In the genomic region with DNA sequence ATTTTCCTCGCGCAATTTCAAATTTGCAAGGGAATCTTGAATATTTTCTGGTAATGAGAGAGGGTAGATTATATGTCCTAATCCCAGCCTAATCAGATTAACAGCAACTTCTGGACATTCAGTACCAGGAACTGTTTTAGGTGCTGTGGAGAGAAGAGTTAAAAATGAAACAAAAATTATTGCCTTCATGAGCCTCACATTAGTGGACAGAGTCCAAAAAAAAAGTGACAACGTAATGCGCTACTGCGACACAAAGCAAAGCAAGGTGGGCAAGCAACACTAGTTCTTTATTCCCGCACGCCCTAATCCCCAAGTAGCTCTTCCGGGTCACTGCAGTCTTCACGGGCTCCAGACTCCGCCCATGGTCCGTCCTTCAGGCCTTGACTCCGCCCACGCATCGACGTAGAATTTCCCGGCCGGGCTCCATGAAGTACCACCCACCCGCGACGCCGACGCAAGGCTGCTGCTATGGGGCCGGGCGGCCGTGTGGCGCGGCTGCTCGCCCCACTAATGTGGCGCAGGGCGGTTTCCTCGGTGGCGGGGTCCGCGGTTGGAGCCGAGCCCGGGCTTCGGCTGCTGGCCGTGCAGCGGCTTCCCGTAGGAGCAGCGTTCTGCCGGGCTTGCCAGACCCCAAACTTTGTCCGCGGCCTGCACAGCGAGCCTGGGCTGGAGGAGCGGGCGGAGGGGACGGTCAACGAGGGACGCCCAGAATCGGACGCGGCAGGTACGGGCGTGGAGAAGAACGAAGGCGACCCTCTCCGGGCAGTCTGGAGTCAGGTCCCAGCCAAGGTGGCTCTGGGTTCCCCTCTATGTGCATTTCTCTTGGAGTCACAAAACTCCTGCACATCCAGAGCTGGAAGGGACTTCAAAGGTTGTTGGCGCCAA, we compare ENCODE assay signal across 8 cellular contexts. TPM values are rescaled to one million over a fixed set of nuclear protein-coding genes. Genes with fewer than 3 reads are reported as not detected.
DNase-seq lines count a peak whose midpoint lies in the region; FAIRE-seq and TF ChIP-seq lines count a peak whose summit lies in the region.

A gene (plus strand): TSS at position 455 of the 885 bp plus-strand sequence. CDS start 14 bp downstream, at position 469.

- peak within 1 kb of the TSS; percentile 70 for H2BK15ac ChIP-seq in neuronal stem cell (ENCODE audit: low read length)

- peak within 1 kb of the TSS; percentile 97 for H3K4me3 ChIP-seq in HFF-Myc (replicated peaks; ENCODE audit: low read depth, low read length)
- peak within 1 kb of the TSS; percentile 78 to 95 for H3K4me3 ChIP-seq in neuronal stem cell (ENCODE audit: low read length in 2 of 2)

- H2AK5ac ChIP-seq in neuronal stem cell (ENCODE audit: low read depth, low read length), result peak within 1 kb of the TSS; percentile 30

- peak within 1 kb of the TSS; percentile 50 for H2BK12ac ChIP-seq in neuronal stem cell (ENCODE audit: low read length)

- no peak for FAIRE-seq in frontal cortex (lab: Jason Lieb, UNC)

- no peaks in the 10 kb centered on the region for H3K9me3 Mint-ChIP-seq in activated naive CD4-positive, alpha-beta T cell treated with anti-CD3 and anti-CD28 coated beads for 36 hours

- DNase-seq in GM03348 (ENCODE audit: low spot score) (peak; percentile 97), HFF-Myc (ENCODE audit: extremely low read depth, low read depth) (peak; percentile 93), NAMALWA (ENCODE audit: low spot score) (peak; percentile 99), SK-N-DZ (ENCODE audit: low spot score) (peak; percentile 97), frontal cortex (ENCODE audit: low spot score in 2 of 2) (peak; percentile 91 to 94), neuronal stem cell (ENCODE audit: low spot score) (peak; percentile 94)
- DNase-seq in activated naive CD4-positive, alpha-beta T cell treated with anti-CD3 and anti-CD28 coated beads for 36 hours, result peak; percentile 99

- H3K4me1 ChIP-seq in neuronal stem cell (ENCODE audit: control insufficient read depth in 2 of 2, insufficient read depth in 1 of 2, low read depth in 1 of 2, low read length in 2 of 2), result peaks cover 7 to 11% of the 10 kb centered on the region in 2 donors

- no peak within 1 kb of the TSS for H3K4ac ChIP-seq in neuronal stem cell (ENCODE audit: low read length)

- peak within 1 kb of the TSS; percentile 87 for H3K23ac ChIP-seq in neuronal stem cell (ENCODE audit: low read depth, low read length, poor library complexity)

- H2BK120ac ChIP-seq in neuronal stem cell (ENCODE audit: low read depth, low read length), result no peak within 1 kb of the TSS

- peaks cover 7 to 31% of the 10 kb centered on the region in 2 donors for H3K36me3 ChIP-seq in neuronal stem cell (replicated peaks in 1 of 2; ENCODE audit: control insufficient read depth in 2 of 2, insufficient read depth in 2 of 2, low read length in 2 of 2)

- H3K9ac ChIP-seq in neuronal stem cell (ENCODE audit: low read depth, low read length, poor library complexity), result peak within 1 kb of the TSS; percentile 98

- peak within 1 kb of the TSS; percentile 93 for H2AFZ ChIP-seq in neuronal stem cell (ENCODE audit: low read length)

- intact Hi-C loops in activated naive CD4-positive, alpha-beta T cell treated with anti-CD3 and anti-CD28 coated beads for 36 hours (cut with micrococcal nuclease), result loop anchor here (1.0 to 5.0 kb wide), 17 partner anchors 8 to 1872 kb away; a partner anchor contains a TSS

- H3K4me3 Mint-ChIP-seq in activated naive CD4-positive, alpha-beta T cell treated with anti-CD3 and anti-CD28 coated beads for 36 hours, result peak within 1 kb of the TSS; percentile 96

- peak within 1 kb of the TSS; percentile 96 for H3K18ac ChIP-seq in neuronal stem cell (ENCODE audit: low read length)

- H3K27ac Mint-ChIP-seq in activated naive CD4-positive, alpha-beta T cell treated with anti-CD3 and anti-CD28 coated beads for 36 hours, result peak within 1 kb of the TSS; percentile 95

- WGBS in neuronal stem cell (ENCODE audit: extremely low coverage in 2 of 2, insufficient read length in 2 of 2, insufficient replicate concordance in 1 of 2), 2 donors, result no CpG with 5 or more reads among the region's 59 CpGs

- no peak within 1 kb of the TSS for H4K8ac ChIP-seq in neuronal stem cell (ENCODE audit: low read depth, low read length)

- no peaks in the 10 kb centered on the region for H3K9me3 ChIP-seq in neuronal stem cell (replicated peaks in 1 of 2; ENCODE audit: control insufficient read depth in 2 of 2, insufficient read depth in 1 of 2, low read depth in 1 of 2, low read length in 2 of 2)

- peaks cover 30% of the 10 kb centered on the region for H3K4me1 Mint-ChIP-seq in activated naive CD4-positive, alpha-beta T cell treated with anti-CD3 and anti-CD28 coated beads for 36 hours (ENCODE audit: low read depth)

- no peak within 1 kb of the TSS for H2BK5ac ChIP-seq in neuronal stem cell (ENCODE audit: low read length)

- H3K36me3 Mint-ChIP-seq in activated naive CD4-positive, alpha-beta T cell treated with anti-CD3 and anti-CD28 coated beads for 36 hours (ENCODE audit: low read depth), result peaks cover 18% of the 10 kb centered on the region

- H3K14ac ChIP-seq in neuronal stem cell (ENCODE audit: low read length), result peak within 1 kb of the TSS; percentile 94

- CTCF ChIA-PET in activated naive CD4-positive, alpha-beta T cell treated with anti-CD3 and anti-CD28 coated beads for 36 hours (lab: Charles Lee), result interaction anchor here (0.7 to 1.5 kb wide), 7 partner anchors 9 to 130 kb away, joined by 3 to 6 read pairs (median 3); no protein-coding TSS in a partner anchor

- TF ChIP-seq CTCF in HFF-Myc (IDR thresholded peaks at IDR 0.05; ENCODE audit: low read depth, low read length, missing control alignments) (no peak), subcutaneous adipose tissue (IDR thresholded peaks at IDR 0.05; ENCODE audit: low read depth) (no peak)

- peak within 1 kb of the TSS; percentile 33 for H3K27ac ChIP-seq in neuronal stem cell (replicated peaks; ENCODE audit: low read length)

- H3K79me1 ChIP-seq in neuronal stem cell (ENCODE audit: low read depth, low read length), result peaks cover 7% of the 10 kb centered on the region

- H4K91ac ChIP-seq in neuronal stem cell (ENCODE audit: low read depth, low read length, poor library complexity), result peak within 1 kb of the TSS; percentile 62

- no peaks in the 10 kb centered on the region for H3K27me3 Mint-ChIP-seq in activated naive CD4-positive, alpha-beta T cell treated with anti-CD3 and anti-CD28 coated beads for 36 hours (ENCODE audit: low read depth)

- H3K27me3 ChIP-seq in neuronal stem cell (ENCODE audit: control insufficient read depth in 3 of 3, insufficient read depth in 3 of 3, low read depth in 1 of 3, low read length in 3 of 3), result peaks cover 0 to 3% (median 0%) of the 10 kb centered on the region in 3 experiments

- peak within 1 kb of the TSS; percentile 90 for H3K4me2 ChIP-seq in neuronal stem cell (ENCODE audit: insufficient read depth, low read length, poor library complexity, severe bottlenecking)

RNA-seq across cellular contexts. Expression of the gene that starts here (rescaled TPM):
- 87.7 and 93.3 TPM in 2 replicates for polyA plus RNA-seq in SK-N-DZ (2014; cell fraction: cytosol; rRNA removed)
- 42.9 and 59.9 TPM in 2 replicates for polyA plus RNA-seq in SK-N-DZ (2014; cell fraction: nucleus; rRNA removed)
- total RNA-seq in activated naive CD4-positive, alpha-beta T cell treated with anti-CD3 and anti-CD28 coated beads for 36 hours, result 100 to 1,000 TPM in 1 of 2 experiments, 10 to 100 TPM in 1; 98.4 to 101 TPM
- 37.9 TPM for total RNA-seq in frontal cortex
- polyA plus RNA-seq in neuronal stem cell (2013, experiment 1 of 2), result 63.6 TPM
- polyA plus RNA-seq in neuronal stem cell (2013, experiment 2 of 2), result 64.1 TPM
- total RNA-seq in subcutaneous adipose tissue, result 10 to 100 TPM; 37.6 to 52.7 (median 47.8) TPM

Comparison
In these comparisons a context has a peak if more than half of its experiments do, and no peak if none do; other contexts are left out.
1. Peak in every context shown above with its lines: DNase-seq, H3K4me3 ChIP-seq and H3K27ac ChIP-seq.